33 cellular contexts compared by ENCODE assay signal in genomic region chr7:72020301-72020700, GRCh38.
"Had no signal": no experiment of that assay in that cellular context is flagged by ENCODE, and none has a peak within 500 bp of the region (broad histone marks: within the 10 kb centered on the region; RNA-seq: fewer than 3 reads in every experiment).

No MANE protein-coding gene starts in this region.

- H3K36me3 Mint-ChIP-seq: activated CD4-positive, alpha-beta memory T cell treated with anti-CD3 and anti-CD28 coated beads for 36 hours; activated naive CD4-positive, alpha-beta T cell treated with anti-CD3 and anti-CD28 coated beads, Interleukin-2, amount 10 ng/mL, durations not matched to agents 7 days and 5 days; activated naive CD4-positive, alpha-beta T cell treated with anti-CD3 and anti-CD28 coated beads, Interleukin-2, amount 50 U/mL, for 24 hours; activated naive CD8-positive, alpha-beta T cell treated with anti-CD3 and anti-CD28 coated beads, Interleukin-2, amount 10 ng/mL, durations not matched to agents 7 days and 5 days; brain had no signal

- H3K4me1 Mint-ChIP-seq: activated B cell treated with CpG ODN at 0.5 μM for 24 hours; activated CD4-positive, alpha-beta T cell treated with anti-CD3 and anti-CD28 coated beads, Interleukin-2, amount 10 ng/mL, durations not matched to agents 24 days and 14 days; activated naive CD4-positive, alpha-beta T cell treated with anti-CD3 and anti-CD28 coated beads, Interleukin-2, amount 10 ng/mL, durations not matched to agents 7 days and 5 days; activated naive CD4-positive, alpha-beta T cell treated with anti-CD3 and anti-CD28 coated beads, Interleukin-2, amount 50 U/mL, for 24 hours; activated naive CD8-positive, alpha-beta T cell treated with anti-CD3 and anti-CD28 coated beads, Interleukin-2, amount 10 ng/mL, durations not matched to agents 7 days and 5 days; activated naive CD8-positive, alpha-beta T cell treated with anti-CD3 and anti-CD28 coated beads, Interleukin-2, amount 50 U/mL, for 24 hours; brain had no signal

- H3K36me3 ChIP-seq: ascending aorta, cardiac muscle cell had no signal

- H3K27me3 ChIP-seq: ascending aorta, cardiac muscle cell had no signal

- H3K27ac ChIP-seq: ascending aorta, cardiac muscle cell, VCaP had no signal

- H3K4me1 ChIP-seq: ascending aorta had no signal

- H3K27ac Mint-ChIP-seq: activated B cell treated with CpG ODN at 0.5 μM for 24 hours; activated CD4-positive, alpha-beta memory T cell treated with anti-CD3 and anti-CD28 coated beads for 36 hours; activated CD4-positive, alpha-beta T cell treated with anti-CD3 and anti-CD28 coated beads, Interleukin-2, amount 10 ng/mL, durations not matched to agents 24 days and 14 days; activated CD8-positive, alpha-beta T cell treated with anti-CD3 and anti-CD28 coated beads for 36 hours; activated naive CD4-positive, alpha-beta T cell treated with anti-CD3 and anti-CD28 coated beads, Interleukin-2, amount 10 ng/mL, durations not matched to agents 7 days and 5 days; activated naive CD4-positive, alpha-beta T cell treated with anti-CD3 and anti-CD28 coated beads, Interleukin-2, amount 50 U/mL, for 24 hours; activated naive CD8-positive, alpha-beta T cell; activated naive CD8-positive, alpha-beta T cell treated with anti-CD3 and anti-CD28 coated beads, Interleukin-2, amount 10 ng/mL, durations not matched to agents 7 days and 5 days; activated naive CD8-positive, alpha-beta T cell treated with anti-CD3 and anti-CD28 coated beads, Interleukin-2, amount 50 U/mL, for 24 hours; activated T-helper 2 cell treated with anti-CD3 and anti-CD28 coated beads, Interferon-gamma antibody, Interleukin-2, Interleukin-4, amounts not matched to agents 10 μg/mL and 5 μg/mL and 100 μg/mL, durations not matched to agents 14 hours and 24 hours and 36 hours; brain; T-helper 1 cell treated with Interleukin-12 subunit alpha and Interleukin-12 subunit beta and Interleukin-4 antibody, amounts not matched to agents 30 μg/mL and 1 μg/mL, for 36 hours; T-helper 2 cell treated with Interferon-gamma antibody and Interleukin-4, amounts not matched to agents 5 μg/mL and 100 μg/mL, for 36 hours had no signal

- H3K27me3 Mint-ChIP-seq: activated B cell treated with CpG ODN at 0.5 μM for 24 hours; activated CD4-positive, alpha-beta memory T cell treated with anti-CD3 and anti-CD28 coated beads for 36 hours; activated CD4-positive, alpha-beta T cell treated with anti-CD3 and anti-CD28 coated beads, Interleukin-2, amount 10 ng/mL, durations not matched to agents 24 days and 14 days; activated CD8-positive, alpha-beta T cell treated with anti-CD3 and anti-CD28 coated beads for 36 hours; activated naive CD4-positive, alpha-beta T cell treated with anti-CD3 and anti-CD28 coated beads, Interleukin-2, amount 10 ng/mL, durations not matched to agents 7 days and 5 days; activated naive CD4-positive, alpha-beta T cell treated with anti-CD3 and anti-CD28 coated beads, Interleukin-2, amount 50 U/mL, for 24 hours; activated naive CD8-positive, alpha-beta T cell; activated naive CD8-positive, alpha-beta T cell treated with anti-CD3 and anti-CD28 coated beads, Interleukin-2, amount 10 ng/mL, durations not matched to agents 7 days and 5 days; activated naive CD8-positive, alpha-beta T cell treated with anti-CD3 and anti-CD28 coated beads, Interleukin-2, amount 50 U/mL, for 24 hours; brain had no signal

- H3K4me3 Mint-ChIP-seq: activated B cell treated with CpG ODN at 0.5 μM for 24 hours; activated CD4-positive, alpha-beta memory T cell treated with anti-CD3 and anti-CD28 coated beads for 36 hours; activated CD4-positive, alpha-beta T cell treated with anti-CD3 and anti-CD28 coated beads, Interleukin-2, amount 10 ng/mL, durations not matched to agents 24 days and 14 days; activated CD8-positive, alpha-beta T cell treated with anti-CD3 and anti-CD28 coated beads for 36 hours; activated naive CD4-positive, alpha-beta T cell treated with anti-CD3 and anti-CD28 coated beads, Interleukin-2, amount 10 ng/mL, durations not matched to agents 7 days and 5 days; activated naive CD4-positive, alpha-beta T cell treated with anti-CD3 and anti-CD28 coated beads, Interleukin-2, amount 50 U/mL, for 24 hours; activated naive CD8-positive, alpha-beta T cell; activated naive CD8-positive, alpha-beta T cell treated with anti-CD3 and anti-CD28 coated beads, Interleukin-2, amount 10 ng/mL, durations not matched to agents 7 days and 5 days; activated naive CD8-positive, alpha-beta T cell treated with anti-CD3 and anti-CD28 coated beads, Interleukin-2, amount 50 U/mL, for 24 hours; brain; T-helper 1 cell treated with Interleukin-12 subunit alpha and Interleukin-12 subunit beta and Interleukin-4 antibody, amounts not matched to agents 30 μg/mL and 1 μg/mL, for 36 hours; T-helper 2 cell treated with Interferon-gamma antibody and Interleukin-4, amounts not matched to agents 5 μg/mL and 100 μg/mL, for 36 hours had no signal

- H3K9me3 ChIP-seq: ascending aorta had no signal

- H3K9me3 Mint-ChIP-seq: activated B cell treated with CpG ODN at 0.5 μM for 24 hours; activated CD8-positive, alpha-beta T cell treated with anti-CD3 and anti-CD28 coated beads for 36 hours; activated naive CD4-positive, alpha-beta T cell treated with anti-CD3 and anti-CD28 coated beads, Interleukin-2, amount 50 U/mL, for 24 hours; activated naive CD8-positive, alpha-beta T cell treated with anti-CD3 and anti-CD28 coated beads, Interleukin-2, amount 10 ng/mL, durations not matched to agents 7 days and 5 days had no signal

- ATAC-seq: activated CD8-positive, alpha-beta T cell treated with anti-CD3 and anti-CD28 coated beads for 36 hours; activated naive CD8-positive, alpha-beta T cell treated with anti-CD3 and anti-CD28 coated beads, Interleukin-2, amount 50 U/mL, for 24 hours had no signal

- H3K4me3 ChIP-seq: ascending aorta, cardiac muscle cell had no signal

- DNase-seq: activated B cell treated with CpG ODN at 0.5 μM for 24 hours; activated CD4-positive, alpha-beta memory T cell treated with anti-CD3 and anti-CD28 coated beads for 36 hours; activated CD4-positive, alpha-beta T cell treated with anti-CD3 and anti-CD28 coated beads for 4 hours; activated CD4-positive, alpha-beta T cell treated with anti-CD3 and anti-CD28 coated beads, Interleukin-2, amount 10 ng/mL, durations not matched to agents 24 days and 14 days; activated CD4-positive, alpha-beta T cell treated with anti-CD3 and anti-CD28 coated beads, Interleukin-2, amount 50 U/mL, for 1 hour; activated CD4-positive, alpha-beta T cell treated with anti-CD3 and anti-CD28 coated beads, Interleukin-2, amount 50 U/mL, for 4 hours; activated CD4-positive, CD25-positive, alpha-beta regulatory T cell treated with anti-CD3 and anti-CD28 coated beads, Interleukin-2, amount 50 U/mL, for 72 hours; activated CD8-positive, alpha-beta memory T cell treated with anti-CD3 and anti-CD28 coated beads, Interleukin-2, amount 50 U/mL, for 4 hours; activated CD8-positive, alpha-beta T cell treated with anti-CD3 and anti-CD28 coated beads for 36 hours; activated effector memory CD4-positive, alpha-beta T cell treated with Interleukin-2 at 50 U/mL for 16 hours; activated gamma-delta T cell; activated naive CD4-positive, alpha-beta T cell treated with anti-CD3 and anti-CD28 coated beads, Interleukin-2, amount 10 ng/mL, durations not matched to agents 7 days and 5 days; activated naive CD4-positive, alpha-beta T cell treated with Interleukin-2 at 50 U/mL for 16 hours; activated naive CD8-positive, alpha-beta T cell treated with anti-CD3 and anti-CD28 coated beads, Interleukin-2, amount 10 ng/mL, durations not matched to agents 7 days and 5 days; activated naive CD8-positive, alpha-beta T cell treated with anti-CD3 and anti-CD28 coated beads, Interleukin-2, amount 50 U/mL, for 24 hours; activated T-cell treated with anti-CD3 and anti-CD28 coated beads for 4 hours; activated T-cell treated with anti-CD3 and anti-CD28 coated beads, Interleukin-2, amount 50 U/mL, for 1 hour; activated T-cell treated with anti-CD3 and anti-CD28 coated beads, Interleukin-2, amount 50 U/mL, for 48 hours; amygdala; anterior cingulate cortex; central memory CD4-positive, alpha-beta T cell; T-helper 1 cell; T-helper 2 cell; T-helper 9 cell had no signal
